In the genomic region with DNA sequence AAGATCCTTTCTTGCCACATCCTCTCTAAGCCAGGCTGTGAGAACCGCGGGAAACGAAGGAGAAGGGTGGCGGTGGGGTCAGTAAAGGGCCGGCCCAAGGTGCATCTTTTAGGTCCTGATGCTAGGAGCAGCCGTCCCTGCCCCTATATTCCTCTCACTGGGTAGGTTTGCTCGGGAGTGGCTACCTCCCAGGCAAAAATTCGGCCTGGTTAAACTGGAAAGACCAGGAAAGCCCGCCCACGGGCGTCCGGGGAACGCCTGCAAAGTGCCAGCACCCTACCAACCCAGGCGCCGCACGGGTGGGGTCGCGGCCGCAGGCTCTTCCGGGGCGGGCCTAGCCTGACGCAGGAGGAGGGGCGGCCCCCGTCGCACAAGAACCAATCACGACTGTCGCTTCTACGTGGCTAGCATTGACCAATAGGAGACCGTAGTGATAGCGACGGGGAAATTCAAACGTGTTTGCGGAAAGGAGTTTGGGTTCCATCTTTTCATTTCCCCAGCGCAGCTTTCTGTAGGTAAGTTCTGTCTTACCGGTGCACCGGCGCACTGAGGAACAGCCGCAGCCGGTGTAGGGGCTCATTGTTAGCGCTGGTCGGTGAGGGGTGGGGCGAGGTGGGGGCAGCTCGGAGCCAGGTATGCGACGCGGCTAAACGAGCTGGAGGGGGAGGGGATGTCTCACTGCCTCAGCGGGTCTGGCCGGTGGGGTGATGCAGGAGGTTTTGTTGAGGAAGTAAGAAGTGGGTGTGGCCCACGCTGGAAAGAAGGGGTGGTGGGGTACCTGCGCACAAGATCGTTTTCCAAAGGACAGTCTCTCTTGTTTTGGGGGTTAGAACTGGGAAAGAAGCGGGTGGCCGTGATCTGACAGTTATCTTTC, we compare ENCODE assay signal across 8 cellular contexts. TPM values are rescaled to one million over a fixed set of nuclear protein-coding genes. Genes with fewer than 3 reads are reported as not detected.
DNase-seq lines count a peak whose midpoint lies in the region; ATAC-seq and TF ChIP-seq lines count a peak whose summit lies in the region.

A gene (plus strand): TSS at position 451 of the 874 bp plus-strand sequence. CDS start 1,195 bp downstream, outside the sequence.

- intact Hi-C loops in OCI-LY7 (cut with micrococcal nuclease; ENCODE audit: unreplicated experiment): loop anchor here (1.0 to 5.0 kb wide), 2 partner anchors 102 to 927 kb away; a partner anchor contains a TSS

- POLR2A ChIA-PET in OCI-LY7 (lab: Charles Lee): interaction anchor here (0.6 to 2.2 kb wide), 9 partner anchors 8 to 102 kb away, joined by 3 to 12 read pairs (median 3); a partner anchor contains a TSS

- H3K4me2 ChIP-seq in OCI-LY7 (ENCODE audit: low read length): peak within 1 kb of the TSS; percentile 92

- H3K4me3 ChIP-seq in OCI-LY7 (ENCODE audit: low read depth, low read length, poor library complexity, severe bottlenecking): peak within 1 kb of the TSS; percentile 93

- peak within 1 kb of the TSS; percentile 94 for H2AFZ ChIP-seq in OCI-LY7 (ENCODE audit: low read length)

- H4K20me1 ChIP-seq in OCI-LY7 (ENCODE audit: insufficient read depth, low read length): no peaks in the 10 kb centered on the region

- BruUV-seq in OCI-LY7 (replicated peaks; lab: Mats Ljungman, UMichigan): no TSS peak

- peaks cover 38% of the 10 kb centered on the region for H3K79me2 ChIP-seq in OCI-LY7 (ENCODE audit: insufficient read depth, low read depth, low read length)

- peak within 1 kb of the TSS; percentile 78 for H3K27ac ChIP-seq in OCI-LY7 (ENCODE audit: low read depth, low read length, poor library complexity, severe bottlenecking)

- CTCF ChIA-PET in OCI-LY7 (lab: Charles Lee; ENCODE audit: unreplicated experiment): no interaction called here

- H3K4me1 ChIP-seq in OCI-LY7 (ENCODE audit: insufficient read depth, low read length, poor library complexity, severe bottlenecking): peaks cover 29% of the 10 kb centered on the region

- peak; percentile 97 for DNase-seq in D341Med (ENCODE audit: low spot score)
- DNase-seq in HuH-7.5 (ENCODE audit: low spot score): peak; percentile 63
- DNase-seq in OCI-LY7 (ENCODE audit: low spot score): peak; percentile 97
- DNase-seq in activated T-cell treated with anti-CD3 and anti-CD28 coated beads for 1 hour (ENCODE audit: low read depth): peak; percentile 86
- peak; percentile 74 for DNase-seq in epidermal melanocyte (ENCODE audit: insufficient read length, low spot score)
- peak; percentile 84 for DNase-seq in middle frontal gyrus (ENCODE audit: extremely low spot score, low spot score)
- peak; percentile 82 to 83 for DNase-seq in stimulated activated CD8-positive, alpha-beta memory T cell treated with anti-CD3 and anti-CD28 coated beads, Interleukin-2, amount 100 ng/mL, for 48 hours (ENCODE audit: low read depth in 2 of 2)

- no peaks in the 10 kb centered on the region for H3K9me3 ChIP-seq in OCI-LY7 (ENCODE audit: low read length)

- peak; percentile 100 for ATAC-seq in GM21526 (IDR thresholded peaks at IDR 0.05; ENCODE audit: low FRiP score, unreplicated experiment)

- H3K9me2 ChIP-seq in OCI-LY7 (ENCODE audit: insufficient read depth, low read length): no peaks in the 10 kb centered on the region

- peaks cover 38% of the 10 kb centered on the region for H3K36me3 ChIP-seq in OCI-LY7 (ENCODE audit: insufficient read depth, low read length)

- TF ChIP-seq CTCF in OCI-LY7 (conservative IDR thresholded peaks at IDR 0.05; ENCODE audit: low read length): no peak

RNA-seq across cellular contexts. Expression of the gene that starts here (rescaled TPM):
- total RNA-seq in OCI-LY7 (2014; rRNA removed; shearing (Covaris generic)): 43.2 and 49.5 TPM in 2 replicates
- 46.0 and 51.9 TPM in 2 replicates for total RNA-seq in OCI-LY7 (2022)

Comparison
In these comparisons a context has a peak if more than half of its experiments do, and no peak if none do; other contexts are left out.
1. Peak in every context shown above with its lines: DNase-seq, ATAC-seq, H3K4me3 ChIP-seq and H3K27ac ChIP-seq.